Comparison of ENCODE assay signal across 14 cellular contexts in genomic region chr22:22558071-22558971, GRCh38. TPM values are rescaled to one million over a fixed set of nuclear protein-coding genes. Genes with fewer than 3 reads are reported as not detected.
DNase-seq lines count a peak whose midpoint lies in the region; ATAC-seq and TF ChIP-seq lines count a peak whose summit lies in the region.
"Had no signal": no experiment of that assay in that cellular context is flagged by ENCODE, and none has a peak within 500 bp of the region (broad histone marks: within the 10 kb centered on the region; RNA-seq: fewer than 3 reads in every experiment).

No MANE protein-coding gene starts in this region.

- TF ChIP-seq CTCF in PC-3 (conservative IDR thresholded peaks at IDR 0.05; ENCODE audit: low read depth, low read length) = no peak
- no peak for TF ChIP-seq CTCF in hepatocyte (IDR thresholded peaks at IDR 0.05; ENCODE audit: poor library complexity)

- H3K9me3 ChIP-seq in Karpas-422 (ENCODE audit: low read length) = no peaks in the 10 kb centered on the region
- H3K9me3 ChIP-seq in PC-3 (ENCODE audit: low read length) = no peaks in the 10 kb centered on the region
- H3K9me3 ChIP-seq in neuronal stem cell (replicated peaks in 1 of 2; ENCODE audit: control insufficient read depth in 2 of 2, insufficient read depth in 1 of 2, low read depth in 1 of 2, low read length in 2 of 2) = peaks cover 0 to 11% of the 10 kb centered on the region in 2 donors
- H3K9me3 ChIP-seq in hepatocyte (ENCODE audit: low read depth) = no peaks in the 10 kb centered on the region
- H3K9me3 ChIP-seq: left lung, neutrophil, thyroid gland had no signal

- no peak overlapping the region for H2BK120ac ChIP-seq in neuronal stem cell (ENCODE audit: low read depth, low read length)

- peak overlapping the region; percentile 44 for H3K9ac ChIP-seq in Karpas-422 (ENCODE audit: low read length)
- H3K9ac ChIP-seq in PC-3 (ENCODE audit: low read length) = peak overlapping the region; percentile 53
- no peak overlapping the region for H3K9ac ChIP-seq in neuronal stem cell (ENCODE audit: low read depth, low read length, poor library complexity)

- H3F3A ChIP-seq in PC-3 (ENCODE audit: low read length, unreplicated experiment) = no peaks in the 10 kb centered on the region

- no peaks in the 10 kb centered on the region for H3K36me3 ChIP-seq in Karpas-422 (ENCODE audit: insufficient read depth, low read length)
- no peaks in the 10 kb centered on the region for H3K36me3 ChIP-seq in PC-3 (ENCODE audit: low read depth, low read length)
- H3K36me3 ChIP-seq in neuronal stem cell (replicated peaks in 1 of 2; ENCODE audit: control insufficient read depth in 2 of 2, insufficient read depth in 2 of 2, low read length in 2 of 2) = no peaks in the 10 kb centered on the region
- H3K36me3 ChIP-seq in hepatocyte (replicated peaks; ENCODE audit: insufficient read depth, low read depth) = no peaks in the 10 kb centered on the region
- H3K36me3 ChIP-seq: left lung, neutrophil, thyroid gland had no signal

- H3K9me2 ChIP-seq in Karpas-422 (replicated peaks; ENCODE audit: insufficient read depth, low read length) (no peaks in the 10 kb centered on the region), PC-3 (replicated peaks; ENCODE audit: low read length) (no peaks in the 10 kb centered on the region), hepatocyte (replicated peaks; ENCODE audit: insufficient read depth) (no peaks in the 10 kb centered on the region)

- POLR2A ChIA-PET in PC-3 (lab: Charles Lee; ENCODE audit: unreplicated experiment) = no interaction called here

- no peak overlapping the region for H2BK12ac ChIP-seq in neuronal stem cell (ENCODE audit: low read length)

- H2AFZ ChIP-seq in Karpas-422 (ENCODE audit: low read length) = no peak overlapping the region
- H2AFZ ChIP-seq in PC-3 (ENCODE audit: low read length) = peak overlapping the region; percentile 88
- no peak overlapping the region for H2AFZ ChIP-seq in neuronal stem cell (ENCODE audit: low read length)
- no peak overlapping the region for H2AFZ ChIP-seq in hepatocyte

- H3K27me3 ChIP-seq in Karpas-422 (ENCODE audit: low read length) (no peaks in the 10 kb centered on the region), PC-3 (ENCODE audit: low read length) (no peaks in the 10 kb centered on the region), neuronal stem cell (ENCODE audit: control insufficient read depth in 3 of 3, insufficient read depth in 3 of 3, low read depth in 1 of 3, low read length in 3 of 3) (peaks cover 0 to 7% (median 0%) of the 10 kb centered on the region in 3 experiments), hepatocyte (no peaks in the 10 kb centered on the region)
- H3K27me3 ChIP-seq: neutrophil, thyroid gland had no signal

- H3K4me1 ChIP-seq in Karpas-422 (ENCODE audit: low read length) = peaks cover 9% of the 10 kb centered on the region
- H3K4me1 ChIP-seq in PC-3 (ENCODE audit: insufficient read depth, low read length) = no peaks in the 10 kb centered on the region
- H3K4me1 ChIP-seq in neuronal stem cell (ENCODE audit: control insufficient read depth in 2 of 2, insufficient read depth in 1 of 2, low read depth in 1 of 2, low read length in 2 of 2) = no peaks in the 10 kb centered on the region
- no peaks in the 10 kb centered on the region for H3K4me1 ChIP-seq in hepatocyte (ENCODE audit: insufficient read depth)
- H3K4me1 ChIP-seq: left lung, thyroid gland had no signal

- H4K91ac ChIP-seq in neuronal stem cell (ENCODE audit: low read depth, low read length, poor library complexity) = no peak overlapping the region

- H2AK5ac ChIP-seq in neuronal stem cell (ENCODE audit: low read depth, low read length) = no peak overlapping the region

- H3K18ac ChIP-seq in neuronal stem cell (ENCODE audit: low read length) = no peak overlapping the region

- H3K4me2 ChIP-seq in Karpas-422 (ENCODE audit: low read depth, low read length, poor library complexity, severe bottlenecking) (peak overlapping the region; percentile 27), PC-3 (ENCODE audit: low read length) (peak overlapping the region; percentile 81), neuronal stem cell (ENCODE audit: insufficient read depth, low read length, poor library complexity, severe bottlenecking) (no peak overlapping the region), hepatocyte (no peak overlapping the region)

- no peak overlapping the region for H3K14ac ChIP-seq in neuronal stem cell (ENCODE audit: low read length)

- no TSS peak for BruUV-seq in PC-3 (replicated peaks; lab: Mats Ljungman, UMichigan)

- peaks cover 2% of the 10 kb centered on the region for H3K79me1 ChIP-seq in neuronal stem cell (ENCODE audit: low read depth, low read length)

- ATAC-seq in PC-3 = no peak; the same call in 1 of the 2 replicates

- no peak overlapping the region for H2BK5ac ChIP-seq in neuronal stem cell (ENCODE audit: low read length)

- H3K79me2 ChIP-seq in Karpas-422 (ENCODE audit: low read length) = no peaks in the 10 kb centered on the region
- no peaks in the 10 kb centered on the region for H3K79me2 ChIP-seq in PC-3 (ENCODE audit: low read length)
- H3K79me2 ChIP-seq in hepatocyte = no peaks in the 10 kb centered on the region

- peak overlapping the region; percentile 100 for H3K23ac ChIP-seq in neuronal stem cell (ENCODE audit: low read depth, low read length, poor library complexity)

- CTCF ChIA-PET in PC-3 (lab: Charles Lee) = no interaction called here

- WGBS in neuronal stem cell (ENCODE audit: extremely low coverage in 2 of 2, insufficient read length in 2 of 2, insufficient replicate concordance in 1 of 2), 2 donors = no CpG with 5 or more reads among the region's 25 CpGs
- WGBS in hepatocyte (ENCODE audit: low lambda C conversion rate, missing lambda C conversion rate) = 93% methylated on average over 5 of the region's 25 CpGs

- H4K8ac ChIP-seq in neuronal stem cell (ENCODE audit: low read depth, low read length) = no peak overlapping the region

- no peaks in the 10 kb centered on the region; the same call in 1 of the 2 replicates for H4K20me1 ChIP-seq in Karpas-422 (ENCODE audit: insufficient read depth, low read depth, low read length)
- no peaks in the 10 kb centered on the region for H4K20me1 ChIP-seq in PC-3 (ENCODE audit: low read length)
- H4K20me1 ChIP-seq in hepatocyte (ENCODE audit: insufficient read depth, poor library complexity, severe bottlenecking) = no peaks in the 10 kb centered on the region

- H3K4ac ChIP-seq in neuronal stem cell (ENCODE audit: low read length) = no peak overlapping the region

- H3K27ac ChIP-seq in Karpas-422 (ENCODE audit: low read length) = no peak overlapping the region
- H3K27ac ChIP-seq in PC-3 (ENCODE audit: low read length) = no peak overlapping the region
- H3K27ac ChIP-seq in neuronal stem cell (replicated peaks; ENCODE audit: low read length) = no peak overlapping the region
- no peak overlapping the region for H3K27ac ChIP-seq in hepatocyte
- H3K27ac ChIP-seq: left lung, neutrophil, thyroid gland had no signal

- intact Hi-C loops in PC-3 (cut with micrococcal nuclease) = no loop called here

- H2BK15ac ChIP-seq in neuronal stem cell (ENCODE audit: low read length) = no peak overlapping the region

- peak; percentile 0 to 15 for DNase-seq in NCI-H2081 (lab: John Stamatoyannopoulos, UW)
- DNase-seq in NCI-H2081 treated with DMSO at 0.1 percent for 48 hours (lab: John Stamatoyannopoulos, UW) = no peak
- no peak for DNase-seq in Karpas-422
- no peak for DNase-seq in PC-3
- DNase-seq in neuronal stem cell (ENCODE audit: low spot score) = no peak
- no peak for DNase-seq in pons (ENCODE audit: low spot score)
- DNase-seq in NCI-H2029 treated with DMSO at 0.1 percent for 48 hours (lab: John Stamatoyannopoulos, UW) = no peak
- no peak for DNase-seq in hepatocyte (ENCODE audit: low spot score)

- no peak overlapping the region for H3K4me3 ChIP-seq in Karpas-422 (ENCODE audit: low read length)
- H3K4me3 ChIP-seq in PC-3 (ENCODE audit: low read length) = peak overlapping the region; percentile 74
- no peak overlapping the region for H3K4me3 ChIP-seq in neuronal stem cell (ENCODE audit: low read length in 2 of 2)
- no peak overlapping the region for H3K4me3 ChIP-seq in hepatocyte
- H3K4me3 ChIP-seq: left lung, thyroid gland had no signal

RNA-seq across cellular contexts. Expression of gene PRAME, which starts 0.7 kb away (rescaled TPM):
- 2.6 and 4.9 TPM in 2 replicates for total RNA-seq in Karpas-422 (2014; rRNA removed; shearing (Covaris generic); ENCODE audit: low replicate concordance)
- 17.1 and 21.4 TPM in 2 replicates for total RNA-seq in PC-3 (2014; rRNA removed)
- 0.07 TPM for polyA plus RNA-seq in neuronal stem cell (2013, experiment 1 of 2)
- 0.07 TPM for polyA plus RNA-seq in neuronal stem cell (2013, experiment 2 of 2)
- total RNA-seq in hepatocyte = not detected in 2 replicates
- polyA plus RNA-seq in hepatocyte = not detected in 2 replicates
- total RNA-seq: aorta; CD4-positive, alpha-beta memory T cell; left lung; right cardiac atrium had no signal
- polyA plus RNA-seq: aorta; CD4-positive, alpha-beta memory T cell had no signal

RNA-seq across cellular contexts. Expression of gene ZNF280A, which starts 38.3 kb away (rescaled TPM):
- total RNA-seq in Karpas-422 (2014; rRNA removed; shearing (Covaris generic); ENCODE audit: low replicate concordance) = not detected in 2 replicates
- total RNA-seq in PC-3 (2014; rRNA removed) (not detected in 2 replicates), hepatocyte (0.47 and 0.64 TPM in 2 replicates)
- polyA plus RNA-seq in neuronal stem cell (2013, experiment 1 of 2) = 1.4 TPM
- polyA plus RNA-seq in neuronal stem cell (2013, experiment 2 of 2) = 1.8 TPM
- 0.44 TPM in 1 of 2 replicates, not detected in the other for polyA plus RNA-seq in hepatocyte
- total RNA-seq: aorta; CD4-positive, alpha-beta memory T cell; left lung; right cardiac atrium; thyroid gland had no signal
- polyA plus RNA-seq: aorta; CD4-positive, alpha-beta memory T cell; right cardiac atrium had no signal

RNA-seq across cellular contexts. Expression of gene ZNF280B, which starts 49.8 kb away (rescaled TPM):
- 2.5 and 10.3 TPM in 2 replicates for total RNA-seq in Karpas-422 (2014; rRNA removed; shearing (Covaris generic); ENCODE audit: low replicate concordance)
- 0.66 and 1.7 TPM in 2 replicates for total RNA-seq in PC-3 (2014; rRNA removed)
- 7.3 TPM for polyA plus RNA-seq in neuronal stem cell (2013, experiment 1 of 2)
- polyA plus RNA-seq in neuronal stem cell (2013, experiment 2 of 2) = 7.5 TPM
- total RNA-seq in hepatocyte = 2.6 and 2.8 TPM in 2 replicates
- polyA plus RNA-seq in hepatocyte = 0.78 and 1.5 TPM in 2 replicates
- polyA plus RNA-seq: aorta had no signal

Comparison
In these comparisons a context has a peak if more than half of its experiments do, and no peak if none do; other contexts are left out.
1. DNase-seq: peak in NCI-H2081 (2 of 2); none in NCI-H2081 treated with DMSO at 0.1 percent for 48 hours (single experiment), Karpas-422 (single experiment), PC-3 (single experiment), neuronal stem cell (single experiment), pons (single experiment), NCI-H2029 treated with DMSO at 0.1 percent for 48 hours (single experiment) and hepatocyte (single experiment).
2. H3K4me2 ChIP-seq: peak in Karpas-422 (single experiment) and PC-3 (single experiment); none in neuronal stem cell (single experiment) and hepatocyte (single experiment).